33 cellular contexts compared by ENCODE assay signal in the genomic region with DNA sequence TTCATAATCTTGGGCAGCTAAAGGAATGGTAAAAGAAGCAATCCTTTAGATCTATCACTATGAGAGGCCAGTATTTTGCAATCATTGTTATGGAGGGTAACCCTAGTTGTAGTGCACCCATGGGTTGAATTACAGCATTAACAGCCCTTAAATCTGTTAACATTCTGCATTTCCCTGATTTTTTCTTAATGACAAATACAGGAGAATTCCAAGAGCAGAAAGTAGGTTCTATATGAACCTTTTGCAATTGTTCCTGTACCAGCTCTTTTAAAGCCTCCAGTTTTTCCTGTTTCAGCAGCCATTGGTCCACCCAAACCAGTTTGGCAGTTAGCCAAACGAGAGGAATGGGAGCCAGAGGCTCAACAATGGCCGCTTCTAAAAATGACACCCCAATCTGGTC.
"Had no signal": no experiment of that assay in that cellular context is flagged by ENCODE, and none has a peak within 500 bp of the region (broad histone marks: within the 10 kb centered on the region; RNA-seq: fewer than 3 reads in every experiment).

No MANE protein-coding gene starts in this region.

- H3K27ac ChIP-seq: adrenal gland, ascending aorta, cardiac muscle cell, VCaP had no signal

- H3K9me3 ChIP-seq: adrenal gland, ascending aorta had no signal

- FAIRE-seq: bronchial epithelial cell, TTC549 had no signal

- ATAC-seq: activated CD8-positive, alpha-beta T cell treated with anti-CD3 and anti-CD28 coated beads for 36 hours; activated naive CD4-positive, alpha-beta T cell treated with anti-CD3 and anti-CD28 coated beads, Interleukin-2, amount 50 U/mL, for 72 hours; activated T-cell treated with anti-CD3 and anti-CD28 coated beads, Interleukin-2, amount 50 U/mL, for 4 hours; activated T-cell treated with anti-CD3 and anti-CD28 coated beads, Interleukin-2, amount 50 U/mL, for 72 hours; activated T-helper 17 cell treated with anti-CD3 and anti-CD28 coated beads, Interleukin-2, amount 50 U/mL, for 72 hours had no signal

- H3K4me3 ChIP-seq: adrenal gland, ascending aorta, cardiac muscle cell had no signal

- H3K4me1 ChIP-seq: adrenal gland, ascending aorta had no signal

- H3K36me3 ChIP-seq: adrenal gland, ascending aorta, cardiac muscle cell had no signal

- DNase-seq: activated B cell treated with CpG ODN at 0.5 μM for 24 hours; activated CD4-positive, alpha-beta memory T cell treated with anti-CD3 and anti-CD28 coated beads for 36 hours; activated CD4-positive, alpha-beta T cell treated with anti-CD3 and anti-CD28 coated beads for 4 hours; activated CD4-positive, alpha-beta T cell treated with anti-CD3 and anti-CD28 coated beads, Interleukin-2, amount 10 ng/mL, durations not matched to agents 24 days and 14 days; activated CD4-positive, alpha-beta T cell treated with anti-CD3 and anti-CD28 coated beads, Interleukin-2, amount 50 U/mL, for 1 hour; activated CD4-positive, alpha-beta T cell treated with anti-CD3 and anti-CD28 coated beads, Interleukin-2, amount 50 U/mL, for 4 hours; activated CD4-positive, CD25-positive, alpha-beta regulatory T cell treated with anti-CD3 and anti-CD28 coated beads, Interleukin-2, amount 50 U/mL, for 72 hours; activated CD8-positive, alpha-beta memory T cell treated with anti-CD3 and anti-CD28 coated beads, Interleukin-2, amount 50 U/mL, for 4 hours; activated CD8-positive, alpha-beta T cell treated with anti-CD3 and anti-CD28 coated beads for 36 hours; activated effector memory CD4-positive, alpha-beta T cell treated with anti-CD3 and anti-CD28 coated beads, Interleukin-2, amount 50 U/mL, for 16 hours; activated gamma-delta T cell treated with Interleukin-2 at 50 U/mL for 16 hours; activated naive CD4-positive, alpha-beta T cell; activated naive CD4-positive, alpha-beta T cell treated with anti-CD3 and anti-CD28 coated beads for 36 hours; activated naive CD4-positive, alpha-beta T cell treated with anti-CD3 and anti-CD28 coated beads, Interleukin-2, amount 50 U/mL, for 16 hours; activated naive CD8-positive, alpha-beta T cell treated with anti-CD3 and anti-CD28 coated beads for 36 hours; activated T-cell treated with anti-CD3 and anti-CD28 coated beads for 4 hours; activated T-cell treated with anti-CD3 and anti-CD28 coated beads, Interleukin-2, amount 50 U/mL, for 1 hour; activated T-cell treated with anti-CD3 and anti-CD28 coated beads, Interleukin-2, amount 50 U/mL, for 4 hours; activated T-cell treated with anti-CD3 and anti-CD28 coated beads, Interleukin-2, amount 50 U/mL, for 72 hours; adrenal gland; amniotic stem cell; anterior cingulate cortex; caudate nucleus; cerebellar nuclear complex; T-helper 2 cell; T-helper 9 cell had no signal

- H3K27me3 ChIP-seq: adrenal gland, ascending aorta, cardiac muscle cell had no signal
